Comparison of ENCODE assay signal across 1 cellular context in the genomic region with DNA sequence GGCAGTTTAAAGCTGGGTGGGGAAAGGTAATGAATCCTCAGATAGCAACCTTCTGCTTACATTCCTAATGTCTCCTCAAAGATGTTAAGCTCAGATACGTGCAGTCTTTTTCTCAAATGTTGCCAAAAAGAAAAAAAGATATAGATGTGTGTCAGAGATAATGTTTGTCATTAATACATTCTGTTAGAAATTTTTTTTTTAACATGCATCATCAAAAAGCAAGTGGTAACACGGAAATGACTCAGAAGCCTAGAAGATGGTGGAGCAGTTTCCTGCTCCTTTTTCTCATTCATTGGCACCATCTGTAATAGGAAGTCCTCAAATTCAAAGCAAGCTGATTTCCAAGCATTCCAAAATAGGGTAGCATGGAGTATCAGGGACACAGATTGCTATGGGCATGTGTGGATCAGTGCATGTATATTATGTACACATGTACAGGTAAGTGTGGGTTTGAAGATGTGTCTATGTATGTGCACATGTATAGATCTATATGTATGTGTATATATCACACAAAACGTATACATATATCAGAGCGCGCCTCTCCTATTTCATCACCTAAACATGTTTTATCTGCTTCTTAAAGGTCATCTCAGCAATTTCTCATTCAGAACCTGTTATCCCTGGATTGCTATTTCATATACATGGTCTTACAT.
TF ChIP-seq lines count a peak whose summit lies in the region.

No MANE protein-coding gene starts in this region.

TF ChIP-seq in WTC11, 78 proteins besides CTCF, POLR2A, EP300 and RAD21 (continued from another document):
- TF ChIP-seq, protein P1, sequence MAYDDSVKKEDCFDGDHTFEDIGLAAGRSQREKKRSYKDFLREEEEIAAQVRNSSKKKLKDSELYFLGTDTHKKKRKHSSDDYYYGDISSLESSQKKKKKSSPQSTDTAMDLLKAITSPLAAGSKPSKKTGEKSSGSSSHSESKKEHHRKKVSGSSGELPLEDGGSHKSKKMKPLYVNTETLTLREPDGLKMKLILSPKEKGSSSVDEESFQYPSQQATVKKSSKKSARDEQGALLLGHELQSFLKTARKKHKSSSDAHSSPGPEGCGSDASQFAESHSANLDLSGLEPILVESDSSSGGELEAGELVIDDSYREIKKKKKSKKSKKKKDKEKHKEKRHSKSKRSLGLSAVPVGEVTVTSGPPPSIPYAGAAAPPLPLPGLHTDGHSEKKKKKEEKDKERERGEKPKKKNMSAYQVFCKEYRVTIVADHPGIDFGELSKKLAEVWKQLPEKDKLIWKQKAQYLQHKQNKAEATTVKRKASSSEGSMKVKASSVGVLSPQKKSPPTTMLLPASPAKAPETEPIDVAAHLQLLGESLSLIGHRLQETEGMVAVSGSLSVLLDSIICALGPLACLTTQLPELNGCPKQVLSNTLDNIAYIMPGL (CRISPR knock-in tag; IDR thresholded peaks at IDR 0.05): no peak
- TF ChIP-seq NR2C2 (CRISPR knock-in tag; IDR thresholded peaks at IDR 0.05) (no peak), MXD4 (CRISPR knock-in tag; IDR thresholded peaks at IDR 0.05; ENCODE audit: borderline replicate concordance) (no peak), TEAD4 (CRISPR knock-in tag; IDR thresholded peaks at IDR 0.05) (no peak)
